ENCODE assay signal across 14 cellular contexts in genomic region chr1:75053207-75053606, GRCh38.
DNase-seq lines count a peak whose midpoint lies in the region; ATAC-seq and TF ChIP-seq lines count a peak whose summit lies in the region.
"Had no signal": no experiment of that assay in that cellular context is flagged by ENCODE, and none has a peak within 500 bp of the region (broad histone marks: within the 10 kb centered on the region; RNA-seq: fewer than 3 reads in every experiment).

No MANE protein-coding gene starts in this region.

- POLR2A ChIA-PET in HEK293T (lab: Yijun Ruan, JAX) = no interaction called here

- H3K4me1 ChIP-seq in RWPE2 (ENCODE audit: insufficient read depth, poor library complexity, severe bottlenecking) = no peaks in the 10 kb centered on the region
- no peaks in the 10 kb centered on the region for H3K4me1 ChIP-seq in mucosa of descending colon (ENCODE audit: low read depth)
- H3K4me1 ChIP-seq: tibial artery had no signal

- CTCF ChIA-PET in HEK293T (lab: Yijun Ruan, JAX) = no interaction called here

- H3K9me3 ChIP-seq in RWPE2 (ENCODE audit: severe bottlenecking) = no peaks in the 10 kb centered on the region
- H3K9me3 ChIP-seq in mucosa of descending colon = peaks cover 12% of the 10 kb centered on the region
- H3K9me3 ChIP-seq: tibial artery had no signal

- intact Hi-C loops in mucosa of descending colon (cut with DNase I, micrococcal nuclease) = no loop called here

- TF ChIP-seq CTCF in RWPE2 (IDR thresholded peaks at IDR 0.05; ENCODE audit: poor library complexity, severe bottlenecking) (peak; percentile 41), mucosa of descending colon (IDR thresholded peaks at IDR 0.05) (no peak)

- peak; percentile 17 for DNase-seq in DMS153 treated with DMSO at 0.1 percent for 48 hours (lab: John Stamatoyannopoulos, UW; ENCODE audit: unreplicated experiment)
- DNase-seq in HEK293T (ENCODE audit: extremely low spot score) = peak; percentile 30
- no peak for DNase-seq in RWPE2 (ENCODE audit: low spot score)
- peak; percentile 21 for DNase-seq in iPS-NIHi7 (ENCODE audit: extremely low spot score)
- DNase-seq in mucosa of descending colon = no peak
- no peak for DNase-seq in NCI-H1092 treated with DMSO at 0.1 percent for 48 hours (lab: John Stamatoyannopoulos, UW)
- no peak for DNase-seq in kidney tubule cell (ENCODE audit: low spot score)
- no peak for DNase-seq in LoVo (ENCODE audit: low spot score)
- DNase-seq: activated naive CD8-positive, alpha-beta T cell treated with anti-CD3 and anti-CD28 coated beads, Interleukin-2, amount 50 U/mL, for 24 hours; EL; NCI-H2029 treated with DMSO at 0.1 percent for 48 hours; retina; tibial artery had no signal

- H3K36me3 ChIP-seq in RWPE2 (ENCODE audit: low read depth) (no peaks in the 10 kb centered on the region), mucosa of descending colon (ENCODE audit: low read depth) (no peaks in the 10 kb centered on the region)
- H3K36me3 ChIP-seq: tibial artery had no signal

- H3K4me3 ChIP-seq in RWPE2 (ENCODE audit: severe bottlenecking) (no peak overlapping the region), mucosa of descending colon (no peak overlapping the region)
- H3K4me3 ChIP-seq: tibial artery had no signal

- peak; percentile 72 for ATAC-seq in RWPE2 (ENCODE audit: low read depth)
- no peak for ATAC-seq in mucosa of descending colon
- ATAC-seq: activated naive CD8-positive, alpha-beta T cell treated with anti-CD3 and anti-CD28 coated beads, Interleukin-2, amount 50 U/mL, for 24 hours had no signal

- H3K27me3 ChIP-seq in RWPE2 (ENCODE audit: insufficient read depth, poor library complexity, severe bottlenecking) = peaks cover 3% of the 10 kb centered on the region
- H3K27me3 ChIP-seq: tibial artery had no signal

- no peak overlapping the region for H3K27ac ChIP-seq in RWPE2 (ENCODE audit: poor library complexity, severe bottlenecking)
- H3K27ac ChIP-seq: HL-60, tibial artery had no signal

TF ChIP-seq in HEK293T, 16 proteins besides CTCF, POLR2A, EP300 and RAD21:
- no peak for TF ChIP-seq FOXK2 (IDR thresholded peaks at IDR 0.05)
- TF ChIP-seq FOXA1 (IDR thresholded peaks at IDR 0.05) = no peak
- no peak for TF ChIP-seq SUZ12 (IDR thresholded peaks at IDR 0.05)
- TF ChIP-seq L3MBTL2 (conservative IDR thresholded peaks at IDR 0.05) = no peak
- no peak for TF ChIP-seq ZNF384 (IDR thresholded peaks at IDR 0.05)
- no peak for TF ChIP-seq PKNOX1 (IDR thresholded peaks at IDR 0.05)
- TF ChIP-seq TARDBP (IDR thresholded peaks at IDR 0.05) = no peak
- no peak for TF ChIP-seq BHLHE40 (IDR thresholded peaks at IDR 0.05; ENCODE audit: borderline replicate concordance)

Comparison
In these comparisons a context has a peak if more than half of its experiments do, and no peak if none do; other contexts are left out.
1. DNase-seq: peak in DMS153 treated with DMSO at 0.1 percent for 48 hours (single experiment), HEK293T (single experiment) and iPS-NIHi7 (single experiment); none in RWPE2 (single experiment), mucosa of descending colon (0 of 3), NCI-H1092 treated with DMSO at 0.1 percent for 48 hours (single experiment), kidney tubule cell (single experiment) and LoVo (single experiment).